In genomic region chr9:109496126-109496707, GRCh38 we compare ENCODE assay signal across 22 cellular contexts. TPM values are rescaled to one million over a fixed set of nuclear protein-coding genes. Genes with fewer than 3 reads are reported as not detected.
DNase-seq lines count a peak whose midpoint lies in the region; ATAC-seq, FAIRE-seq and TF ChIP-seq lines count a peak whose summit lies in the region.
"Had no signal": no experiment of that assay in that cellular context is flagged by ENCODE, and none has a peak within 500 bp of the region (broad histone marks: within the 10 kb centered on the region; RNA-seq: fewer than 3 reads in every experiment).

No MANE protein-coding gene starts in this region.

- H3K9ac ChIP-seq in duodenal mucosa (ENCODE audit: low read depth in 1 of 2, low read length in 2 of 2) (peak overlapping the region; percentile 49 to 62), liver (ENCODE audit: low read depth in 1 of 2, low read length in 2 of 2) (peak overlapping the region; percentile 17 to 94)

- BruUV-seq in Panc1 (replicated peaks; lab: Mats Ljungman, UMichigan) = TSS peak; percentile 63

- peaks cover 7% of the 10 kb centered on the region for H3K36me3 Mint-ChIP-seq in activated CD8-positive, alpha-beta T cell treated with anti-CD3 and anti-CD28 coated beads, Interleukin-2, amount 10 ng/mL, durations not matched to agents 7 days and 5 days (ENCODE audit: low read depth)

- DNase-seq in Panc1 (ENCODE audit: low read depth, low spot score) = no peak
- DNase-seq in small intestine = peak; percentile 79
- no peak for DNase-seq in NCI-H526 (lab: John Stamatoyannopoulos, UW)
- no peak for DNase-seq in activated CD8-positive, alpha-beta T cell treated with anti-CD3 and anti-CD28 coated beads, Interleukin-2, amount 10 ng/mL, durations not matched to agents 7 days and 5 days
- DNase-seq in T-helper 2 cell = no peak
- DNase-seq: activated CD8-positive, alpha-beta memory T cell treated with anti-CD3 and anti-CD28 coated beads for 24 hours; activated naive CD4-positive, alpha-beta T cell; activated T-cell treated with anti-CD3 and anti-CD28 coated beads, Interleukin-2, amount 50 U/mL, for 24 hours; CD8-positive, alpha-beta memory T cell; H7; hippocampal formation; MM.1S; naive thymus-derived CD4-positive, alpha-beta T cell; NCI-H146; NCI-H526 treated with DMSO at 0.1 percent for 48 hours; stimulated activated CD4-positive, alpha-beta T cell treated with anti-CD3 and anti-CD28 coated beads, Interleukin-2, amount 100 ng/mL, for 24 hours; stimulated activated naive CD4-positive, alpha-beta T cell; thyroid gland had no signal

- H3K27me3 ChIP-seq in Panc1 (ENCODE audit: control insufficient read depth, insufficient read depth, low read length) (no peaks in the 10 kb centered on the region; the same call in 1 of the 2 replicates), duodenal mucosa (ENCODE audit: control insufficient read depth in 1 of 2, insufficient read depth in 2 of 2, low read length in 2 of 2) (peaks cover 7 to 14% of the 10 kb centered on the region in 2 donors), liver (ENCODE audit: control insufficient read depth in 4 of 4, insufficient read depth in 4 of 4, low read length in 3 of 4) (no peaks in the 10 kb centered on the region), small intestine (ENCODE audit: control insufficient read depth in 2 of 2, insufficient read depth in 2 of 2, low read length in 2 of 2) (peaks cover 0 to 7% of the 10 kb centered on the region in 2 donors)
- H3K27me3 ChIP-seq: thyroid gland had no signal

- TF ChIP-seq CTCF in Panc1 (IDR thresholded peaks at IDR 0.05) (no peak), liver (IDR thresholded peaks at IDR 0.05; ENCODE audit: low read depth, low read length, missing input control) (no peak)

- POLR2A ChIA-PET in Panc1 (lab: Charles Lee) = no interaction called here
- POLR2A ChIA-PET in activated CD8-positive, alpha-beta T cell treated with anti-CD3 and anti-CD28 coated beads, Interleukin-2, amount 10 ng/mL, durations not matched to agents 7 days and 5 days (lab: Charles Lee) = no interaction called here

- no peak overlapping the region for H3K4me3 ChIP-seq in Panc1 (ENCODE audit: low read depth in 2 of 2, low read length in 2 of 2)
- H3K4me3 ChIP-seq in duodenal mucosa (ENCODE audit: low read depth in 1 of 2, low read length in 2 of 2) = peak overlapping the region; percentile 72 to 80
- H3K4me3 ChIP-seq in liver (ENCODE audit: low read depth in 1 of 3, low read length in 3 of 3) = no peak overlapping the region
- H3K4me3 ChIP-seq in small intestine (ENCODE audit: low read depth in 1 of 2, low read length in 2 of 2) = peak overlapping the region in 1 of 2 donors; percentile 75

- in situ Hi-C loops in Panc1 (cut with HindIII; ENCODE audit: low pct_unique_long_range_greater_than_20kb, low sequenced_read_pairs) = no loop called here

- peaks cover 19% of the 10 kb centered on the region for H3K4me1 ChIP-seq in Panc1 (ENCODE audit: control insufficient read depth, insufficient read depth, low read length)
- peaks cover 16 to 20% of the 10 kb centered on the region in 2 donors for H3K4me1 ChIP-seq in duodenal mucosa (ENCODE audit: control insufficient read depth in 1 of 2, insufficient read depth in 2 of 2, low read length in 2 of 2)
- H3K4me1 ChIP-seq in liver (ENCODE audit: control insufficient read depth in 4 of 4, insufficient read depth in 4 of 4, low read length in 3 of 4) = peaks cover 4 to 26% (median 9%) of the 10 kb centered on the region in 4 donors
- H3K4me1 ChIP-seq in small intestine (ENCODE audit: control insufficient read depth in 2 of 2, insufficient read depth in 1 of 2, low read depth in 1 of 2, low read length in 1 of 2) = peaks cover 0 to 8% of the 10 kb centered on the region in 2 donors

- TF ChIP-seq RAD21 in liver (IDR thresholded peaks at IDR 0.05) = no peak

- no peak for ATAC-seq in Panc1
- no peak for ATAC-seq in activated CD8-positive, alpha-beta T cell treated with anti-CD3 and anti-CD28 coated beads, Interleukin-2, amount 10 ng/mL, durations not matched to agents 7 days and 5 days
- ATAC-seq: naive thymus-derived CD4-positive, alpha-beta T cell had no signal

- H3K9me3 Mint-ChIP-seq in activated CD8-positive, alpha-beta T cell treated with anti-CD3 and anti-CD28 coated beads, Interleukin-2, amount 10 ng/mL, durations not matched to agents 7 days and 5 days (ENCODE audit: insufficient read depth) = no peaks in the 10 kb centered on the region
- H3K9me3 Mint-ChIP-seq: activated T-cell treated with anti-CD3 and anti-CD28 coated beads, Interleukin-2, amount 50 U/mL, for 24 hours; dendritic cell treated with granulocyte-macrophage colony-stimulating factor and Interleukin-4, amounts not matched to agents 40 ng/mL and 50 ng/mL, for 4 days had no signal

- H3K27ac Mint-ChIP-seq in activated CD8-positive, alpha-beta T cell treated with anti-CD3 and anti-CD28 coated beads, Interleukin-2, amount 10 ng/mL, durations not matched to agents 7 days and 5 days = no peak overlapping the region
- H3K27ac Mint-ChIP-seq: activated T-cell treated with anti-CD3 and anti-CD28 coated beads, Interleukin-2, amount 50 U/mL, for 24 hours; CD8-positive, alpha-beta memory T cell; dendritic cell treated with granulocyte-macrophage colony-stimulating factor and Interleukin-4, amounts not matched to agents 40 ng/mL and 50 ng/mL, for 4 days; naive thymus-derived CD4-positive, alpha-beta T cell had no signal

- no peak for FAIRE-seq in small intestine (lab: Jason Lieb, UNC)
- FAIRE-seq: endothelial cell of umbilical vein had no signal

- H3K4me3 Mint-ChIP-seq in activated CD8-positive, alpha-beta T cell treated with anti-CD3 and anti-CD28 coated beads, Interleukin-2, amount 10 ng/mL, durations not matched to agents 7 days and 5 days = no peak overlapping the region
- H3K4me3 Mint-ChIP-seq: activated T-cell treated with anti-CD3 and anti-CD28 coated beads, Interleukin-2, amount 50 U/mL, for 24 hours; CD8-positive, alpha-beta memory T cell; dendritic cell treated with granulocyte-macrophage colony-stimulating factor and Interleukin-4, amounts not matched to agents 40 ng/mL and 50 ng/mL, for 4 days had no signal

- no peaks in the 10 kb centered on the region for H3K4me1 Mint-ChIP-seq in activated CD8-positive, alpha-beta T cell treated with anti-CD3 and anti-CD28 coated beads, Interleukin-2, amount 10 ng/mL, durations not matched to agents 7 days and 5 days (ENCODE audit: low read depth)

- peaks cover 53% of the 10 kb centered on the region for H3K27me3 Mint-ChIP-seq in activated CD8-positive, alpha-beta T cell treated with anti-CD3 and anti-CD28 coated beads, Interleukin-2, amount 10 ng/mL, durations not matched to agents 7 days and 5 days (ENCODE audit: low read depth)

- H3K36me3 ChIP-seq in Panc1 (ENCODE audit: control insufficient read depth, insufficient read depth, low read length) (no peaks in the 10 kb centered on the region), duodenal mucosa (ENCODE audit: control insufficient read depth in 1 of 2, insufficient read depth in 2 of 2, low read length in 2 of 2) (no peaks in the 10 kb centered on the region), liver (ENCODE audit: control insufficient read depth in 4 of 4, insufficient read depth in 3 of 4, low read depth in 1 of 4, low read length in 3 of 4) (no peaks in the 10 kb centered on the region), small intestine (ENCODE audit: control insufficient read depth in 2 of 2, insufficient read depth in 2 of 2, low read length in 2 of 2) (no peaks in the 10 kb centered on the region)
- H3K36me3 ChIP-seq: thyroid gland had no signal

- WGBS in liver = 61% methylated on average over 6 of the region's 6 CpGs
- WGBS in small intestine, 3 donors = 16 to 65% (median 34%) methylated on average over 6 of the region's 6 CpGs

- H3K9me3 ChIP-seq in Panc1 (ENCODE audit: control insufficient read depth, insufficient read depth, low read depth, low read length) (no peaks in the 10 kb centered on the region), duodenal mucosa (ENCODE audit: control insufficient read depth in 1 of 2, low read length in 2 of 2) (no peaks in the 10 kb centered on the region), liver (ENCODE audit: control insufficient read depth in 4 of 4, low read length in 3 of 4) (no peaks in the 10 kb centered on the region), small intestine (ENCODE audit: control insufficient read depth, low read depth) (no peaks in the 10 kb centered on the region)
- H3K9me3 ChIP-seq: thyroid gland had no signal

- no peak overlapping the region for H3K27ac ChIP-seq in Panc1 (ENCODE audit: low read length)
- no peak overlapping the region for H3K27ac ChIP-seq in duodenal mucosa (ENCODE audit: low read depth, low read length)
- no peak overlapping the region for H3K27ac ChIP-seq in liver (ENCODE audit: low read depth in 1 of 2, low read length in 2 of 2)
- H3K27ac ChIP-seq in small intestine (ENCODE audit: low read depth in 1 of 2, low read length in 1 of 2) = peak overlapping the region; percentile 34 to 83
- H3K27ac ChIP-seq: thyroid gland had no signal

- intact Hi-C loops in Panc1 (cut with micrococcal nuclease; ENCODE audit: unreplicated experiment) = no loop called here

- CTCF ChIA-PET in Panc1 (lab: Charles Lee) = no interaction called here
- CTCF ChIA-PET in activated CD8-positive, alpha-beta T cell treated with anti-CD3 and anti-CD28 coated beads, Interleukin-2, amount 10 ng/mL, durations not matched to agents 7 days and 5 days (lab: Charles Lee) = interaction anchor here (0.9 to 1.4 kb wide), 2 partner anchors 24 to 26 kb away, joined by 3 to 4 read pairs; no protein-coding TSS in a partner anchor

TF ChIP-seq in liver, 16 proteins besides CTCF, POLR2A, EP300 and RAD21 (continues in another document):
- TF ChIP-seq ATF3 (IDR thresholded peaks at IDR 0.05) (no peak), TAF1 (conservative IDR thresholded peaks at IDR 0.05) (no peak), SP1 (IDR thresholded peaks at IDR 0.05) (no peak)

RNA-seq across cellular contexts. Expression of gene PTPN3, which starts 1.9 kb away (rescaled TPM):
- total RNA-seq in Panc1 (2021; ENCODE audit: unreplicated experiment) = 10.4 TPM
- 6.7 TPM for polyA plus RNA-seq in Panc1 (2012; ENCODE audit: insufficient read length)
- total RNA-seq in liver = 10 to 100 TPM in 1 of 2 donors, 1 to 10 TPM in 1; 6.3 to 30.3 TPM
- 10 to 100 TPM; 20.3 to 26.8 TPM for polyA plus RNA-seq in liver
- polyA plus RNA-seq in small intestine = 10 to 100 TPM; 15.3 to 42.7 (median 25.3) TPM
- under 1 TPM in 1 of 2 experiments, not detected in 1; 0.03 TPM for total RNA-seq in activated CD8-positive, alpha-beta T cell treated with anti-CD3 and anti-CD28 coated beads, Interleukin-2, amount 10 ng/mL, durations not matched to agents 7 days and 5 days
- total RNA-seq: endothelial cell of umbilical vein had no signal
- polyA plus RNA-seq: CD8-positive, alpha-beta memory T cell; naive thymus-derived CD4-positive, alpha-beta T cell had no signal

Comparison
In these comparisons a context has a peak if more than half of its experiments do, and no peak if none do; other contexts are left out.
1. H3K27ac ChIP-seq: peak in small intestine (2 of 2); none in Panc1 (single experiment), duodenal mucosa (single experiment) and liver (0 of 2).
2. H3K4me3 ChIP-seq: peak in duodenal mucosa (2 of 2); none in Panc1 (0 of 2) and liver (0 of 3).
3. RNA of gene PTPN3, which starts 1.9 kb away (total RNA-seq): 6.3 to 30.3 TPM in liver and 10.4 TPM in Panc1 (single experiment); 0.03 TPM in activated CD8-positive, alpha-beta T cell treated with anti-CD3 and anti-CD28 coated beads, Interleukin-2, amount 10 ng/mL, durations not matched to agents 7 days and 5 days; every median in the first group is over 4 times any median in the second.